ENCODE assay signal across 8 cellular contexts in the genomic region with DNA sequence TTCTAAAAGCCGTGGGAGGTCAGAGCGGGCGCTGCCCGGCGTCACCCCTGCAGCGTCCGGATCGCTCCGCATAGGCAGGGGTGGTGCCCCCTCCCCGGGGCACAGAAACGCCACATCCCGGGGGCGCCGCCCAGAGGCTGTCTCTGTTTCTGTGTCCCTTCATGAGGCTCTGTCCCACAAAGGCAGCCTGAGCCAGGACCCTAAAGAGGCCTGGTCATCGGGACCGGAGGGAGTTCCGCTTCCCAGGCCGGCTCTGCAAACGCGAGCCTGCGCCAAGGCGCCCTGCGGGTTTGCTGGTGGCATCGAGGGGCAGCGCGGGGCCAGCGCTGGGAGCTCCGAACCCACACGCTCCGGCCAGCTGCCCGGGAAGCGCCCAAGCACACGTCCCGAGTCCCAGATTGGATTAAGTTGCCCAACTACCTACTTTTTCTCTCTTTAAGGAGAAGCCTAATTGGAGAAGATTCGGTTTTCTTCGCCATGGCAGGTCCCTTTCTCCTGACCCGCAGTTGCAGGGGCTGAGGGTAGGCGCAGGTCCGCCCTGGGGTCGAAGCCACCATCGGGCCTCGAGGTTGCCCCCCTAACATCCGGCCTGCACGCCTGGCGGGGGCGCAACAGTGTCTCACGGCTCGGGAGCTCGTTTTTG.
A peak's percentile ranks its signal among the peaks of the same experiment; 100 is the strongest.
DNase-seq lines count a peak whose midpoint lies in the region; ATAC-seq and TF ChIP-seq lines count a peak whose summit lies in the region.

No MANE protein-coding gene starts in this region.

- H3K27ac ChIP-seq in HUES6 (ENCODE audit: low read depth, low read length) (no peak overlapping the region), hepatocyte (no peak overlapping the region)

- H3K27me3 ChIP-seq in HUES6 (ENCODE audit: control insufficient read depth, insufficient read depth, low read length) (peaks cover 20% of the 10 kb centered on the region), hepatocyte (peaks cover 65% of the 10 kb centered on the region)

- H3K79me2 ChIP-seq in hepatocyte = no peaks in the 10 kb centered on the region

- H4K20me1 ChIP-seq in hepatocyte (ENCODE audit: insufficient read depth, poor library complexity, severe bottlenecking) = no peaks in the 10 kb centered on the region

- H2AFZ ChIP-seq in hepatocyte = peak overlapping the region; percentile 88

- H3K9me3 ChIP-seq in HUES6 (ENCODE audit: control insufficient read depth, insufficient read depth, low read depth, low read length) (no peaks in the 10 kb centered on the region), hepatocyte (ENCODE audit: low read depth) (no peaks in the 10 kb centered on the region)

- DNase-seq in activated T-cell treated with anti-CD3 and anti-CD28 coated beads for 48 hours (ENCODE audit: low read depth) = peak; percentile 38
- peak; percentile 16 for DNase-seq in hepatocyte (ENCODE audit: low spot score)
- DNase-seq in stimulated activated CD4-positive, alpha-beta T cell treated with anti-CD3 and anti-CD28 coated beads, Interleukin-15, amount 100 ng/mL, for 24 hours = peak; percentile 48
- DNase-seq in CD1c-positive myeloid dendritic cell (ENCODE audit: extremely low spot score) = no peak

- H3K9ac ChIP-seq in HUES6 (ENCODE audit: low read length) = peak overlapping the region; percentile 68

- ATAC-seq in GM18858 (IDR thresholded peaks at IDR 0.05; ENCODE audit: unreplicated experiment) = no peak
- ATAC-seq in GM19023 (IDR thresholded peaks at IDR 0.05; ENCODE audit: unreplicated experiment) = no peak
- ATAC-seq in GM19467 (IDR thresholded peaks at IDR 0.05; ENCODE audit: unreplicated experiment) = no peak

- H3K4me3 ChIP-seq in HUES6 (ENCODE audit: low read depth, low read length) (peak overlapping the region; percentile 87), hepatocyte (peak overlapping the region; percentile 39)

- peak overlapping the region; percentile 93 for H3K4me2 ChIP-seq in hepatocyte

- H3K36me3 ChIP-seq in HUES6 (ENCODE audit: control insufficient read depth, insufficient read depth, low read length) (no peaks in the 10 kb centered on the region), hepatocyte (replicated peaks; ENCODE audit: insufficient read depth, low read depth) (no peaks in the 10 kb centered on the region)

- TF ChIP-seq CTCF in hepatocyte (IDR thresholded peaks at IDR 0.05; ENCODE audit: poor library complexity) = peak; percentile 13

- no peaks in the 10 kb centered on the region for H3K9me2 ChIP-seq in hepatocyte (replicated peaks; ENCODE audit: insufficient read depth)

- H3K4me1 ChIP-seq in HUES6 (ENCODE audit: control insufficient read depth, insufficient read depth, low read length) (peaks cover 7% of the 10 kb centered on the region; the same call in 1 of the 2 replicates), hepatocyte (ENCODE audit: insufficient read depth) (peaks cover 10% of the 10 kb centered on the region)

- 3% methylated on average over 49 of the region's 49 CpGs for WGBS in hepatocyte (ENCODE audit: low lambda C conversion rate, missing lambda C conversion rate)
